In genomic region chr10:101120520-101120883, GRCh38 we compare ENCODE assay signal across 10 cellular contexts. TPM values are rescaled to one million over a fixed set of nuclear protein-coding genes. Genes with fewer than 3 reads are reported as not detected.
DNase-seq lines count a peak whose midpoint lies in the region; ATAC-seq and TF ChIP-seq lines count a peak whose summit lies in the region.
"Had no signal": no experiment of that assay in that cellular context is flagged by ENCODE, and none has a peak within 500 bp of the region (broad histone marks: within the 10 kb centered on the region; RNA-seq: fewer than 3 reads in every experiment).

No MANE protein-coding gene starts in this region.

- H3K4me1 Mint-ChIP-seq in activated CD4-positive, alpha-beta T cell treated with anti-CD3 and anti-CD28 coated beads, Interleukin-2, amount 10 ng/mL, durations not matched to agents 24 days and 14 days: peaks cover 18% of the 10 kb centered on the region
- peaks cover 25% of the 10 kb centered on the region for H3K4me1 Mint-ChIP-seq in activated naive CD8-positive, alpha-beta T cell (ENCODE audit: low read depth)

- ATAC-seq in left lung (no peak), GM19023 (IDR thresholded peaks at IDR 0.05; ENCODE audit: unreplicated experiment) (no peak)
- ATAC-seq: A549 had no signal

- H3K27me3 ChIP-seq in left lung: peaks cover 55 to 96% of the 10 kb centered on the region in 2 donors
- peaks cover 43 to 70% (median 52%) of the 10 kb centered on the region in 5 donors for H3K27me3 ChIP-seq in subcutaneous abdominal adipose tissue (ENCODE audit: control insufficient read depth in 5 of 5, insufficient read depth in 4 of 5, low read length in 5 of 5)

- no peak overlapping the region for H3K27ac Mint-ChIP-seq in activated CD4-positive, alpha-beta T cell treated with anti-CD3 and anti-CD28 coated beads, Interleukin-2, amount 10 ng/mL, durations not matched to agents 24 days and 14 days
- H3K27ac Mint-ChIP-seq in activated naive CD8-positive, alpha-beta T cell: no peak overlapping the region

- peak overlapping the region; percentile 27 to 41 for H3K4me3 ChIP-seq in left lung
- peak overlapping the region; percentile 48 to 88 (median 74) for H3K4me3 ChIP-seq in subcutaneous abdominal adipose tissue (ENCODE audit: low read depth in 1 of 5, low read length in 5 of 5)
- H3K4me3 ChIP-seq: A549 had no signal

- peak overlapping the region; percentile 85 for H3K4me3 Mint-ChIP-seq in activated CD4-positive, alpha-beta T cell treated with anti-CD3 and anti-CD28 coated beads, Interleukin-2, amount 10 ng/mL, durations not matched to agents 24 days and 14 days
- peak overlapping the region; percentile 94 for H3K4me3 Mint-ChIP-seq in activated naive CD8-positive, alpha-beta T cell

- TF ChIP-seq CTCF in left lung (IDR thresholded peaks at IDR 0.05) (no peak), GM20000 (IDR thresholded peaks at IDR 0.05; ENCODE audit: extremely low read depth, missing control alignments) (no peak)

- H3K36me3 ChIP-seq in left lung: no peaks in the 10 kb centered on the region
- no peaks in the 10 kb centered on the region for H3K36me3 ChIP-seq in subcutaneous abdominal adipose tissue (ENCODE audit: control insufficient read depth in 5 of 5, insufficient read depth in 5 of 5, low read length in 5 of 5)

- H3K9ac ChIP-seq in subcutaneous abdominal adipose tissue (ENCODE audit: low read length in 5 of 5): peak overlapping the region in 3 of 5 donors; percentile 49 to 77 (median 66)

- no peaks in the 10 kb centered on the region for H3K9me3 Mint-ChIP-seq in activated CD4-positive, alpha-beta T cell treated with anti-CD3 and anti-CD28 coated beads, Interleukin-2, amount 10 ng/mL, durations not matched to agents 24 days and 14 days
- no peaks in the 10 kb centered on the region for H3K9me3 Mint-ChIP-seq in activated naive CD8-positive, alpha-beta T cell (ENCODE audit: low read depth)

- H3K4me1 ChIP-seq in left lung (peaks cover 7 to 19% of the 10 kb centered on the region in 2 donors), subcutaneous abdominal adipose tissue (ENCODE audit: control insufficient read depth in 5 of 5, insufficient read depth in 5 of 5, low read length in 5 of 5) (peaks cover 0 to 24% (median 20%) of the 10 kb centered on the region in 5 donors)
- H3K4me1 ChIP-seq: A549 had no signal

- DNase-seq in activated CD4-positive, alpha-beta T cell treated with anti-CD3 and anti-CD28 coated beads, Interleukin-2, amount 10 ng/mL, durations not matched to agents 24 days and 14 days: no peak
- no peak for DNase-seq in activated CD4-positive, alpha-beta T cell treated with anti-CD3 and anti-CD28 coated beads for 4 hours
- no peak for DNase-seq in left lung
- no peak for DNase-seq in NOMO-1 (lab: John Stamatoyannopoulos, UW; ENCODE audit: unreplicated experiment in 2 of 2)
- no peak for DNase-seq in GM20000 (ENCODE audit: low spot score)
- DNase-seq: NCI-H446 treated with DMSO at 0.1 percent for 48 hours had no signal

- intact Hi-C loops in activated CD4-positive, alpha-beta T cell treated with anti-CD3 and anti-CD28 coated beads, Interleukin-2, amount 10 ng/mL, durations not matched to agents 24 days and 14 days (cut with micrococcal nuclease): no loop called here
- intact Hi-C loops in left lung (cut with DNase I): no loop called here

- peaks cover 69% of the 10 kb centered on the region for H3K27me3 Mint-ChIP-seq in activated CD4-positive, alpha-beta T cell treated with anti-CD3 and anti-CD28 coated beads, Interleukin-2, amount 10 ng/mL, durations not matched to agents 24 days and 14 days
- H3K27me3 Mint-ChIP-seq in activated naive CD8-positive, alpha-beta T cell: peaks cover 32% of the 10 kb centered on the region

- H3K36me3 Mint-ChIP-seq in activated CD4-positive, alpha-beta T cell treated with anti-CD3 and anti-CD28 coated beads, Interleukin-2, amount 10 ng/mL, durations not matched to agents 24 days and 14 days (ENCODE audit: low read depth): peaks cover 3% of the 10 kb centered on the region
- no peaks in the 10 kb centered on the region for H3K36me3 Mint-ChIP-seq in activated naive CD8-positive, alpha-beta T cell

- H3K9me3 ChIP-seq in left lung: no peaks in the 10 kb centered on the region
- H3K9me3 ChIP-seq in subcutaneous abdominal adipose tissue (ENCODE audit: control insufficient read depth in 5 of 5, low read length in 5 of 5): no peaks in the 10 kb centered on the region
- H3K9me3 ChIP-seq: A549 had no signal

- H3K27ac ChIP-seq in left lung: no peak overlapping the region
- H3K27ac ChIP-seq in subcutaneous abdominal adipose tissue (ENCODE audit: low read depth, low read length): no peak overlapping the region
- H3K27ac ChIP-seq: A549 had no signal

RNA-seq across cellular contexts. Expression of gene TLX1, which starts 10.6 kb away (rescaled TPM):
- not detected in 2 replicates for total RNA-seq in activated CD4-positive, alpha-beta T cell treated with anti-CD3 and anti-CD28 coated beads, Interleukin-2, amount 10 ng/mL, durations not matched to agents 24 days and 14 days
- total RNA-seq in left lung: not detected

RNA-seq across cellular contexts. Expression of gene KAZALD1, which starts 58.7 kb away (rescaled TPM):
- 0.78 and 0.79 TPM in 2 replicates for total RNA-seq in activated CD4-positive, alpha-beta T cell treated with anti-CD3 and anti-CD28 coated beads, Interleukin-2, amount 10 ng/mL, durations not matched to agents 24 days and 14 days
- total RNA-seq in left lung: 10 to 100 TPM in 1 of 2 donors, 1 to 10 TPM in 1; 7.1 to 12.0 TPM
